Comparison of ENCODE assay signal across 8 cellular contexts in the genomic region with DNA sequence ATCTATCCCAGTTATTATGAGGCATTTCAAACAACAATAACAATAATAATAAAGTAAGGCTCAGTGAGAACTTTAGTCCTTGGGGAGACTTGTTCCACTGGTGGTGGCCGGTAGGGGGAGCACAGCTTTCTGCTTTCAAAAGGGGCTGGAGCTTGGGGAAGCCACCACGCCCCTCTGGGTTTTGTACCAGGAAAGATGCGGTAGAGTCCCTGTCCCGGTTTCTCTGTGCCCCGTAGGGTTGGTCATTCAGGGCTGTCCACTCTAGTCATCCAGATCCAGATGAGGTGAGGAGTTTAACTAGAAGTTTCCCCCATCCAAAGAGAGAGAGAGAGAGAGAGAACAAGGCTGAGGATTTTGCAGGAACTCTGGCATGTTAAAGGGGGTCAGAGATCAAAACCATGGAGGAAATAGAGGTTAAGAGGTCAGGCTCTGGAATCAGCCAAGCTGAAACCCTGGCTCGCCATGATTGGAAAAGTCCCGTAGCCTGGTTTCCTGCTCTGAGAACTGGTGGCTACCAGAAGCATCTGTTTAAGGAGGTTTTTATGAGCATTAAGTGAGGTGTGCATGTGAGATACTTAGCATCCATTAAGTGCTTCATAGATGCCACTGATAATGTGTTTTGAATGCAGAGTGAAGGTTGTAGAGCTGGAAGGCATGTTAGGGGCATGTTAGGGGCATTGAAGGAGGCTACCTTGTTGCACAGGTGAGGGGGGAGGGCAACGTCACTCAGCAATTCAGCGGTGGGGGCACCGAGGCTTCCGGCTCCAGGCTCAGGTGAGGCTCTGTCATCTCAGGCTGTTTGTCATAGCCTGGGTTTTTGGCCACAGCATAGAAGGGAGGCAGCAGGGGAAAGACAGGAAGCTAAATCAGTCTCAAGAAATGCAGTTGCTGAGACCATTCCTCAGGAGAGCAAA.
DNase-seq lines count a peak whose midpoint lies in the region; ATAC-seq, FAIRE-seq and TF ChIP-seq lines count a peak whose summit lies in the region.

No MANE protein-coding gene starts in this region.

- no peak overlapping the region for H3K27ac Mint-ChIP-seq in stimulated activated naive B cell treated with anti-CD40 and anti-IgM and Interleukin-4, amounts not matched to agents 10 μg/mL and 1 μg/mL and 100 μg/mL, for 72 hours

- no peak for TF ChIP-seq POLR2A in GM12891 (IDR thresholded peaks at IDR 0.05; ENCODE audit: low read depth, low read length)
- TF ChIP-seq POLR2A in prostate gland (IDR thresholded peaks at IDR 0.05): no peak

- no peaks in the 10 kb centered on the region for H3K4me1 ChIP-seq in prostate gland (replicated peaks)

- peaks cover 0 to 2% of the 10 kb centered on the region in 2 donors for H3K9me3 Mint-ChIP-seq in stimulated activated naive B cell treated with anti-CD40 and anti-IgM and Interleukin-4, amounts not matched to agents 10 μg/mL and 1 μg/mL and 100 μg/mL, for 72 hours

- H3K27me3 ChIP-seq in prostate gland (replicated peaks; ENCODE audit: insufficient read depth): no peaks in the 10 kb centered on the region

- H3K27me3 Mint-ChIP-seq in stimulated activated naive B cell treated with anti-CD40 and anti-IgM and Interleukin-4, amounts not matched to agents 10 μg/mL and 1 μg/mL and 100 μg/mL, for 72 hours: peaks cover 5 to 25% of the 10 kb centered on the region in 2 donors

- no peaks in the 10 kb centered on the region for H3K36me3 ChIP-seq in prostate gland

- H3K36me3 Mint-ChIP-seq in stimulated activated naive B cell treated with anti-CD40 and anti-IgM and Interleukin-4, amounts not matched to agents 10 μg/mL and 1 μg/mL and 100 μg/mL, for 72 hours: no peaks in the 10 kb centered on the region

- H3K4me1 Mint-ChIP-seq in stimulated activated naive B cell treated with anti-CD40 and anti-IgM and Interleukin-4, amounts not matched to agents 10 μg/mL and 1 μg/mL and 100 μg/mL, for 72 hours: peaks cover 3 to 5% of the 10 kb centered on the region in 2 donors

- peak; percentile 76 for ATAC-seq in HG02798 (IDR thresholded peaks at IDR 0.05; ENCODE audit: poor library complexity, unreplicated experiment)
- peak; percentile 32 to 48 for ATAC-seq in stimulated activated naive B cell treated with anti-CD40 and anti-IgM and Interleukin-4, amounts not matched to agents 10 μg/mL and 1 μg/mL and 100 μg/mL, for 72 hours (replicated peaks)

- no peak for FAIRE-seq in GM12891 (lab: Jason Lieb, UNC)

- intact Hi-C loops in prostate gland (cut with DNase I): no loop called here

- H3K9me3 ChIP-seq in prostate gland: no peaks in the 10 kb centered on the region

- H3K4me3 Mint-ChIP-seq in stimulated activated naive B cell treated with anti-CD40 and anti-IgM and Interleukin-4, amounts not matched to agents 10 μg/mL and 1 μg/mL and 100 μg/mL, for 72 hours: no peak overlapping the region

- no peak overlapping the region for H3K4me3 ChIP-seq in prostate gland

- 31% methylated on average over 11 of the region's 11 CpGs for WGBS in prostate gland

- peak in 1 of 4 experiments; percentile 20 for TF ChIP-seq CTCF in prostate gland (IDR thresholded peaks at IDR 0.05)

- no peak overlapping the region for H3K27ac ChIP-seq in prostate gland

- DNase-seq in AG08395 (ENCODE audit: low spot score) (peak; percentile 50), GM12891 (ENCODE audit: insufficient read length, low spot score) (peak; percentile 59), NOMO-1 (lab: John Stamatoyannopoulos, UW; ENCODE audit: unreplicated experiment in 2 of 2) (peak; percentile 3 to 35), islet precursor cell (peak; percentile 93), prostate gland (ENCODE audit: low spot score) (no peak)
- peak; percentile 31 for DNase-seq in activated naive CD4-positive, alpha-beta T cell treated with anti-CD3 and anti-CD28 coated beads, Interleukin-2, amount 50 U/mL, for 16 hours
- no peak for DNase-seq in stimulated activated naive B cell treated with anti-CD40 and anti-IgM and Interleukin-4, amounts not matched to agents 10 μg/mL and 1 μg/mL and 100 μg/mL, for 72 hours

TF ChIP-seq in GM12891, 5 proteins besides CTCF, POLR2A, EP300 and RAD21:
- TF ChIP-seq TAF1 (IDR thresholded peaks at IDR 0.05; ENCODE audit: low read depth, low read length) (no peak), POLR2AphosphoS5 (IDR thresholded peaks at IDR 0.05; ENCODE audit: low read depth, low read length) (no peak), POU2F2 (IDR thresholded peaks at IDR 0.05; ENCODE audit: low read depth, low read length) (no peak), PAX5 (IDR thresholded peaks at IDR 0.05; ENCODE audit: insufficient read depth, low read length, severe bottlenecking) (no peak), SPI1 (IDR thresholded peaks at IDR 0.05; ENCODE audit: low read depth, low read length) (no peak)

Comparison
In these comparisons a context has a peak if more than half of its experiments do, and no peak if none do; other contexts are left out.
1. DNase-seq: peak in AG08395 (single experiment), GM12891 (single experiment), NOMO-1 (2 of 2), activated naive CD4-positive, alpha-beta T cell treated with anti-CD3 and anti-CD28 coated beads, Interleukin-2, amount 50 U/mL, for 16 hours (single experiment) and islet precursor cell (single experiment); none in stimulated activated naive B cell treated with anti-CD40 and anti-IgM and Interleukin-4, amounts not matched to agents 10 μg/mL and 1 μg/mL and 100 μg/mL, for 72 hours (single experiment) and prostate gland (single experiment).